Comparison of ENCODE assay signal across 9 cellular contexts in the genomic region with DNA sequence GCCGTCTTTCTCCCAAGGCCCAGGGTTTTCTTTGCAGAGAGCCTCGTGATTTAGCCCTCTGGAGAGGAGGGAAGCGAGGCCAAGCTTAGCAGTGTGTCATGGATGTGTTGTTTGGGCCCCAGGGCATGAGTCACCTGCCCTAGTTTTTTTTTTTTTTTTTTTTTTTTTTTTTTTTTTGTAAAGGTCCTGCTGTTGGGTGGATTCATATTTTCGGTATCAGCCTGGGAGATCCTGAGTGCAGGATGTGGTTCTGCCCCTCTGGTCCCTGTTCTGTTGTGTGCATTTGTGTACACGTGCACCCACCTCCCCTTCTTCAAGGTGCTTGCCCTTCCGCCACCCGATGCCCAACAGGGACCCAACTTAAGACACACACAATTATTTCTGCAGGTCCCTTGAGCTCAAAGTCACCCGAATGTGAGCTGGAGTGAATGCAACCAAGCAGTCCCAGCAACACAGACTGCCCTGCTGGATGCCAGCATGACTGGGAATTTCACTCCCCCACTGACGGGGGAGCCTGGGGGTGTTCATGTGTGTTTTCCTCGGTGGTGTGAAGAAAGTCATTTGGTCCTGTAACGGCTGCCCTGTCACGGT.
A peak's percentile ranks its signal among the peaks of the same experiment; 100 is the strongest.
DNase-seq lines count a peak whose midpoint lies in the region; ATAC-seq and TF ChIP-seq lines count a peak whose summit lies in the region.
"Had no signal": no experiment of that assay in that cellular context is flagged by ENCODE, and none has a peak within 500 bp of the region (broad histone marks: within the 10 kb centered on the region; RNA-seq: fewer than 3 reads in every experiment).

No MANE protein-coding gene starts in this region.

- BruUV-seq in PC-3 (replicated peaks; lab: Mats Ljungman, UMichigan) (no TSS peak), MCF 10A (replicated peaks; lab: Mats Ljungman, UMichigan) (no TSS peak)

- H3K4me1 ChIP-seq in PC-3 (ENCODE audit: insufficient read depth, low read length): no peaks in the 10 kb centered on the region

- no peak overlapping the region for H3K4me3 ChIP-seq in PC-3 (ENCODE audit: low read length)
- H3K4me3 ChIP-seq in brain microvascular endothelial cell (ENCODE audit: low read depth, low read length): no peak overlapping the region

- no peaks in the 10 kb centered on the region for H3K9me2 ChIP-seq in PC-3 (replicated peaks; ENCODE audit: low read length)

- H3F3A ChIP-seq in PC-3 (ENCODE audit: low read length, unreplicated experiment): no peaks in the 10 kb centered on the region

- H3K27ac ChIP-seq in PC-3 (ENCODE audit: low read length) (no peak overlapping the region), brain microvascular endothelial cell (no peak overlapping the region)

- no peak for TF ChIP-seq CTCF in PC-3 (conservative IDR thresholded peaks at IDR 0.05; ENCODE audit: low read depth, low read length)
- no peak for TF ChIP-seq CTCF in MCF 10A (IDR thresholded peaks at IDR 0.05; ENCODE audit: unreplicated experiment)
- no peak for TF ChIP-seq CTCF in brain microvascular endothelial cell (IDR thresholded peaks at IDR 0.05; ENCODE audit: low read depth, low read length, missing control alignments)

- H3K4me2 ChIP-seq in PC-3 (ENCODE audit: low read length): no peak overlapping the region

- peak; percentile 58 for DNase-seq in activated CD8-positive, alpha-beta memory T cell treated with anti-CD3 and anti-CD28 coated beads for 24 hours
- DNase-seq in activated CD8-positive, alpha-beta memory T cell treated with anti-CD3 and anti-CD28 coated beads, Interleukin-2, amount 50 U/mL, for 4 hours: no peak
- DNase-seq in PC-3: peak; percentile 67
- DNase-seq in MCF 10A (ENCODE audit: unreplicated experiment): peak; percentile 69
- DNase-seq in stromal cell of bone marrow (ENCODE audit: low read depth): peak; percentile 34
- DNase-seq in brain microvascular endothelial cell: no peak
- DNase-seq: retina had no signal

- peaks cover 13% of the 10 kb centered on the region for H3K4me1 Mint-ChIP-seq in MCF 10A (ENCODE audit: insufficient read depth, unreplicated experiment)

- H3K36me3 Mint-ChIP-seq in MCF 10A (ENCODE audit: insufficient read depth, unreplicated experiment): no peaks in the 10 kb centered on the region

- POLR2A ChIA-PET in PC-3 (lab: Charles Lee; ENCODE audit: unreplicated experiment) (no interaction called here), MCF 10A (lab: Yijun Ruan, JAX) (interaction anchor here (0.6 to 1.6 kb wide), 2 partner anchors 266 to 1219 kb away, joined by 3 to 4 read pairs; a partner anchor contains a TSS)

- peaks cover 82% of the 10 kb centered on the region for H3K27me3 ChIP-seq in PC-3 (ENCODE audit: low read length)
- H3K27me3 ChIP-seq in brain microvascular endothelial cell (replicated peaks): peaks cover 41% of the 10 kb centered on the region

- intact Hi-C loops in PC-3 (cut with micrococcal nuclease) (no loop called here), MCF 10A (cut with micrococcal nuclease) (no loop called here)

- CTCF ChIA-PET in PC-3 (lab: Charles Lee) (interaction anchor here (0.7 kb wide), 1 partner anchor 65 kb away, joined by 13 read pairs; no protein-coding TSS in a partner anchor), MCF 10A (lab: Yijun Ruan, JAX) (interaction anchor here (0.7 to 1.4 kb wide), 2 partner anchors 38 to 321 kb away, joined by 3 to 5 read pairs; no protein-coding TSS in a partner anchor)

- H3K36me3 ChIP-seq in PC-3 (ENCODE audit: low read depth, low read length) (no peaks in the 10 kb centered on the region), brain microvascular endothelial cell (replicated peaks) (no peaks in the 10 kb centered on the region)

- H2AFZ ChIP-seq in PC-3 (ENCODE audit: low read length): no peak overlapping the region

- no peaks in the 10 kb centered on the region for H3K9me3 Mint-ChIP-seq in MCF 10A (ENCODE audit: unreplicated experiment)

- no peak overlapping the region for H3K9ac ChIP-seq in PC-3 (ENCODE audit: low read length)

- H3K79me2 ChIP-seq in PC-3 (ENCODE audit: low read length): no peaks in the 10 kb centered on the region

- H4K20me1 ChIP-seq in PC-3 (ENCODE audit: low read length): no peaks in the 10 kb centered on the region

- peak; percentile 67 for ATAC-seq in PC-3
- ATAC-seq in HG03159 (IDR thresholded peaks at IDR 0.05; ENCODE audit: unreplicated experiment): no peak
- ATAC-seq in GM21390 (IDR thresholded peaks at IDR 0.05; ENCODE audit: unreplicated experiment): no peak

- H3K27me3 Mint-ChIP-seq in MCF 10A (ENCODE audit: insufficient read depth, unreplicated experiment): peaks cover 67% of the 10 kb centered on the region

- H3K9me3 ChIP-seq in PC-3 (ENCODE audit: low read length): no peaks in the 10 kb centered on the region

- no peak overlapping the region for H3K27ac Mint-ChIP-seq in MCF 10A (ENCODE audit: low read depth, unreplicated experiment)

- in situ Hi-C loops in brain microvascular endothelial cell (cut with HindIII; ENCODE audit: low pct_ligation_motif_present, low sequenced_read_pairs): no loop called here

- no peak overlapping the region for H3K4me3 Mint-ChIP-seq in MCF 10A (ENCODE audit: unreplicated experiment)

Comparison
In these comparisons a context has a peak if more than half of its experiments do, and no peak if none do; other contexts are left out.
1. DNase-seq: peak in activated CD8-positive, alpha-beta memory T cell treated with anti-CD3 and anti-CD28 coated beads for 24 hours (single experiment), PC-3 (single experiment), MCF 10A (single experiment) and stromal cell of bone marrow (single experiment); none in activated CD8-positive, alpha-beta memory T cell treated with anti-CD3 and anti-CD28 coated beads, Interleukin-2, amount 50 U/mL, for 4 hours (single experiment) and brain microvascular endothelial cell (single experiment).